In the genomic region with DNA sequence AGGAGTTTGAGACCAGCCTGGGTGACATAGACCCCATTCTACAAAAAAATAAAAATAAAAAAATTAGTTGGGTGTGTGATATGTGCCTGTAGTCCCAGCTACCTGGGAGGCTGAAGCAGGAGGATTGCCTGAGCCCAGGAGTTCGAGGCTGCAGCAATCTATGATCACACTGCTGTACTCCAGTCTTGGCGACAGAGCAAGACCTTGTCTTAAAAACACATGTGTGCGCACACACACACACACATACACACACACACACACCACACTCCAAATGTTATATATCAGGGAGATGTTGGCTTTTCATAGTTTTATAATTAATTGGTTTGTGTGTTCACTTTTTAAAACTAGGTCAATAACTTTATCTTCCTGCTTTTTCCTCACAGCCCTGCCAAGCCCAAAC, we compare ENCODE assay signal across 11 cellular contexts.
A peak's percentile ranks its signal among the peaks of the same experiment; 100 is the strongest.
DNase-seq lines count a peak whose midpoint lies in the region; ATAC-seq and TF ChIP-seq lines count a peak whose summit lies in the region.
"Had no signal": no experiment of that assay in that cellular context is flagged by ENCODE, and none has a peak within 500 bp of the region (broad histone marks: within the 10 kb centered on the region; RNA-seq: fewer than 3 reads in every experiment).

No MANE protein-coding gene starts in this region.

- peak overlapping the region; percentile 98 for H3K4me2 ChIP-seq in OCI-LY7 (ENCODE audit: low read length)

- no peak for TF ChIP-seq CTCF in GM06990 (IDR thresholded peaks at IDR 0.05; ENCODE audit: insufficient read depth, low read length, poor library complexity, severe bottlenecking)
- no peak for TF ChIP-seq CTCF in OCI-LY7 (conservative IDR thresholded peaks at IDR 0.05; ENCODE audit: low read length)
- TF ChIP-seq CTCF in body of pancreas (IDR thresholded peaks at IDR 0.05), result no peak

- CTCF ChIA-PET in OCI-LY7 (lab: Charles Lee; ENCODE audit: unreplicated experiment), result interaction anchor here (1.1 kb wide), 1 partner anchor 9 kb away, joined by 3 read pairs; no protein-coding TSS in a partner anchor

- H2AFZ ChIP-seq in OCI-LY7 (ENCODE audit: low read length), result no peak overlapping the region; the same call in 1 of the 2 replicates

- H3K4me1 ChIP-seq in OCI-LY7 (ENCODE audit: insufficient read depth, low read length, poor library complexity, severe bottlenecking) (peaks cover 74% of the 10 kb centered on the region), body of pancreas (peaks cover 5% of the 10 kb centered on the region)

- peaks cover 99% of the 10 kb centered on the region for H3K79me2 ChIP-seq in OCI-LY7 (ENCODE audit: insufficient read depth, low read depth, low read length)

- DNase-seq in GM06990 (ENCODE audit: extremely low read depth, insufficient read length) (no peak), OCI-LY7 (ENCODE audit: low spot score) (peak; percentile 31), body of pancreas (no peak), skeletal muscle cell (ENCODE audit: low read depth) (no peak), NCI-H1048 (lab: John Stamatoyannopoulos, UW) (no peak), mucosa of gallbladder (ENCODE audit: low spot score) (no peak), GM19240 (ENCODE audit: insufficient read length, low spot score) (no peak), putamen (ENCODE audit: low spot score) (no peak)
- DNase-seq: EL, hippocampal formation, right lobe of liver had no signal

- 51 to 74% methylated on average over 3 of the region's 3 CpGs for WGBS in body of pancreas, 2 donors

- no TSS peak for BruUV-seq in OCI-LY7 (replicated peaks; lab: Mats Ljungman, UMichigan)

- no peak for ATAC-seq in body of pancreas

- H3K9me3 ChIP-seq in OCI-LY7 (ENCODE audit: low read length) (no peaks in the 10 kb centered on the region), body of pancreas (no peaks in the 10 kb centered on the region)
- H3K9me3 ChIP-seq: right lobe of liver had no signal

- peak overlapping the region; percentile 66 for H3K4me3 ChIP-seq in GM06990 (replicated peaks; ENCODE audit: low read depth, low read length)
- peak overlapping the region; percentile 72 for H3K4me3 ChIP-seq in OCI-LY7 (ENCODE audit: low read depth, low read length, poor library complexity, severe bottlenecking)
- no peak overlapping the region for H3K4me3 ChIP-seq in body of pancreas
- peak overlapping the region; percentile 33 for H3K4me3 ChIP-seq in skeletal muscle cell (ENCODE audit: low read depth, low read length)
- H3K4me3 ChIP-seq: right lobe of liver had no signal

- TF ChIP-seq POLR2A in body of pancreas (IDR thresholded peaks at IDR 0.05), result no peak

- intact Hi-C loops in OCI-LY7 (cut with micrococcal nuclease; ENCODE audit: unreplicated experiment), result loop anchor here (10.0 kb wide), 2 partner anchors 354 to 424 kb away; no protein-coding TSS in a partner anchor
- intact Hi-C loops in body of pancreas (cut with DNase I), result loop anchor here (10.0 kb wide), 1 partner anchor 74 kb away; no protein-coding TSS in a partner anchor

- H3K27ac ChIP-seq in OCI-LY7 (ENCODE audit: low read depth, low read length, poor library complexity, severe bottlenecking) (peak overlapping the region; percentile 95), body of pancreas (peak overlapping the region in 3 of 4 donors; percentile 27 to 66 (median 28))

- POLR2A ChIA-PET in OCI-LY7 (lab: Charles Lee), result interaction anchor here (1.0 to 9.0 kb wide), 5 partner anchors 7 to 120 kb away, joined by 3 to 157 read pairs (median 3); a partner anchor contains a TSS

- no peaks in the 10 kb centered on the region for H3K27me3 ChIP-seq in GM06990 (replicated peaks; ENCODE audit: control insufficient read depth, insufficient read depth, low read length)
- H3K27me3 ChIP-seq in body of pancreas, result no peaks in the 10 kb centered on the region
- H3K27me3 ChIP-seq: right lobe of liver had no signal

- no peaks in the 10 kb centered on the region for H3K9me2 ChIP-seq in OCI-LY7 (ENCODE audit: insufficient read depth, low read length)

- H3K36me3 ChIP-seq in GM06990 (ENCODE audit: control insufficient read depth, insufficient read depth, low read length), result no peaks in the 10 kb centered on the region
- H3K36me3 ChIP-seq in OCI-LY7 (ENCODE audit: insufficient read depth, low read length), result peaks cover 26% of the 10 kb centered on the region
- H3K36me3 ChIP-seq in body of pancreas (replicated peaks in 1 of 2; ENCODE audit: insufficient read depth in 1 of 2, low read depth in 2 of 2), result no peaks in the 10 kb centered on the region
- H3K36me3 ChIP-seq: right lobe of liver had no signal

- H4K20me1 ChIP-seq in OCI-LY7 (ENCODE audit: insufficient read depth, low read length), result no peaks in the 10 kb centered on the region

Comparison
In these comparisons a context has a peak if more than half of its experiments do, and no peak if none do; other contexts are left out.
1. H3K4me3 ChIP-seq: peak in GM06990 (single experiment), OCI-LY7 (single experiment) and skeletal muscle cell (single experiment); none in body of pancreas (0 of 2).